8 cellular contexts compared by ENCODE assay signal in the genomic region with DNA sequence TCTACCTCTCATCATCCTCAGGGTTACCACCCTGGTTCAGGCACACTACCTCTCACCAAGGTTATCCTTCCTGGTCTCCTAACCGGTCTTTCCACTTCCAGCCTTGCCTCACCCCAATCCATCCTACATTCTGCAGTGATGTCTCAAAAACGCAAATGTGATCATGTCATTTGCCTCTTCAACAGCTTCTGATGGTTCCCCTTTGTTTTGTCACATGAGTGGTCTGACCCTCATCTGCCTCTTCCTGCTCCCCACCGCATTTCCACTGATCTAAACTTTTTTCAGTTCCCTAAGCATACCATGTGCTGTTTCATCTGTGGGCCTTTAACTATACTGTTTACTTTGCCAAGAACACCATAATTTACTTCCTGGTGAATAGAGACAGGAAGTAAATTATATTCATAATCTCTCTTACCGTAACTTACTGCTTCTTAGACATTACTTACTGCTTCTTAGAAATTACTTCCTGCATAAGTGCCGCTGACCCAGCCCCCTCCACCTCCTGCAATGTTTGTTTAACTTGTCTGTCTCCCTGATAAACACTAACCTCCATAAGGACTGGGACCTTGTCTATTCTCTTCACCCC. TPM values are rescaled to one million over a fixed set of nuclear protein-coding genes. Genes with fewer than 3 reads are reported as not detected.
DNase-seq lines count a peak whose midpoint lies in the region; ATAC-seq and TF ChIP-seq lines count a peak whose summit lies in the region.

No MANE protein-coding gene starts in this region.

- H3K36me3 ChIP-seq in skeletal muscle tissue (ENCODE audit: control insufficient read depth in 3 of 3, insufficient read depth in 3 of 3, low read length in 3 of 3) (no peaks in the 10 kb centered on the region), ovary (no peaks in the 10 kb centered on the region)

- no peaks in the 10 kb centered on the region for H3K27me3 Mint-ChIP-seq in activated naive CD8-positive, alpha-beta T cell treated with anti-CD3 and anti-CD28 coated beads, Interleukin-2, amount 50 U/mL, for 24 hours

- intact Hi-C loops in Right ventricle myocardium superior (cut with DNase I) = no loop called here
- intact Hi-C loops in cardiac septum (cut with DNase I) = no loop called here
- intact Hi-C loops in ovary (cut with DNase I) = no loop called here

- H3K36me3 Mint-ChIP-seq in activated naive CD8-positive, alpha-beta T cell treated with anti-CD3 and anti-CD28 coated beads, Interleukin-2, amount 50 U/mL, for 24 hours (ENCODE audit: low read depth) = no peaks in the 10 kb centered on the region

- H3K27me3 ChIP-seq in skeletal muscle tissue (ENCODE audit: control insufficient read depth in 3 of 3, insufficient read depth in 3 of 3, low read length in 3 of 3) (no peaks in the 10 kb centered on the region), ovary (no peaks in the 10 kb centered on the region)

- TF ChIP-seq EP300 in ovary (IDR thresholded peaks at IDR 0.05) = no peak

- no peaks in the 10 kb centered on the region for H3K9me3 ChIP-seq in skeletal muscle tissue (ENCODE audit: control insufficient read depth in 3 of 3, low read length in 3 of 3)
- H3K9me3 ChIP-seq in ovary = no peaks in the 10 kb centered on the region

- H3K9ac ChIP-seq in skeletal muscle tissue (ENCODE audit: low read depth in 1 of 3, low read length in 3 of 3) = no peak overlapping the region

- H3K4me3 ChIP-seq in skeletal muscle tissue (ENCODE audit: low read length in 3 of 3) (no peak overlapping the region), ovary (no peak overlapping the region)

- H3K4me3 Mint-ChIP-seq in activated naive CD8-positive, alpha-beta T cell treated with anti-CD3 and anti-CD28 coated beads, Interleukin-2, amount 50 U/mL, for 24 hours = no peak overlapping the region

- H3K4me1 ChIP-seq in skeletal muscle tissue (ENCODE audit: control insufficient read depth in 3 of 3, insufficient read depth in 3 of 3, low read length in 3 of 3) = no peaks in the 10 kb centered on the region
- H3K4me1 ChIP-seq in ovary (ENCODE audit: insufficient read depth) = no peaks in the 10 kb centered on the region

- DNase-seq in Right ventricle myocardium superior = peak; percentile 48
- DNase-seq in cardiac septum (ENCODE audit: low spot score) = no peak
- no peak for DNase-seq in activated naive CD8-positive, alpha-beta T cell treated with anti-CD3 and anti-CD28 coated beads, Interleukin-2, amount 50 U/mL, for 24 hours
- no peak for DNase-seq in ovary
- DNase-seq in NK-92 treated with Interleukin-12 subunit alpha and Interleukin-12 subunit beta, amount 100 ng/mL, for 24 hours (lab: John Stamatoyannopoulos, UW) = no peak
- no peak for DNase-seq in NCI-H1105 (lab: John Stamatoyannopoulos, UW)

- ATAC-seq in Right ventricle myocardium superior (ENCODE audit: poor library complexity) (peak; percentile 67), HG03432 (IDR thresholded peaks at IDR 0.05; ENCODE audit: unreplicated experiment) (peak; percentile 59)
- ATAC-seq in activated naive CD8-positive, alpha-beta T cell treated with anti-CD3 and anti-CD28 coated beads, Interleukin-2, amount 50 U/mL, for 24 hours = peak; percentile 18

- 58 to 62% (median 60%) methylated on average over 5 of the region's 5 CpGs for WGBS in ovary, 3 donors

- no peaks in the 10 kb centered on the region for H3K9me3 Mint-ChIP-seq in activated naive CD8-positive, alpha-beta T cell treated with anti-CD3 and anti-CD28 coated beads, Interleukin-2, amount 50 U/mL, for 24 hours

- H3K27ac ChIP-seq in skeletal muscle tissue (ENCODE audit: low read depth, low read length) = peak overlapping the region; percentile 50
- H3K27ac ChIP-seq in ovary = no peak overlapping the region

- no peak for TF ChIP-seq CTCF in ovary (IDR thresholded peaks at IDR 0.05)

- TF ChIP-seq POLR2A in ovary (IDR thresholded peaks at IDR 0.05) = no peak

- H3K4me1 Mint-ChIP-seq in activated naive CD8-positive, alpha-beta T cell treated with anti-CD3 and anti-CD28 coated beads, Interleukin-2, amount 50 U/mL, for 24 hours = peaks cover 11% of the 10 kb centered on the region

- no peak overlapping the region for H3K27ac Mint-ChIP-seq in activated naive CD8-positive, alpha-beta T cell treated with anti-CD3 and anti-CD28 coated beads, Interleukin-2, amount 50 U/mL, for 24 hours

RNA-seq across cellular contexts. Expression of a gene that starts 27.1 kb away (rescaled TPM):
- total RNA-seq in Right ventricle myocardium superior (1.5 TPM), cardiac septum (not detected), skeletal muscle tissue (2.6 TPM), ovary (10 to 100 TPM in 1 of 7 donors, 1 to 10 TPM in 6; 3.2 to 12.5 (median 4.1) TPM)
- 1 to 10 TPM; 2.0 to 2.4 TPM for polyA plus RNA-seq in ovary
